ENCODE assay signal across 16 cellular contexts in genomic region chr6:20497200-20497820, GRCh38. TPM values are rescaled to one million over a fixed set of nuclear protein-coding genes. Genes with fewer than 3 reads are reported as not detected.
DNase-seq lines count a peak whose midpoint lies in the region; ATAC-seq and TF ChIP-seq lines count a peak whose summit lies in the region.
"Had no signal": no experiment of that assay in that cellular context is flagged by ENCODE, and none has a peak within 500 bp of the region (broad histone marks: within the 10 kb centered on the region; RNA-seq: fewer than 3 reads in every experiment).

No MANE protein-coding gene starts in this region.

- no peak overlapping the region for H3K4me2 ChIP-seq in mammary epithelial cell (ENCODE audit: insufficient read depth, low read depth, low read length)

- peaks cover 4% of the 10 kb centered on the region for H3K36me3 ChIP-seq in mammary epithelial cell (ENCODE audit: insufficient read depth, low read length)
- no peaks in the 10 kb centered on the region for H3K36me3 ChIP-seq in breast epithelium
- no peaks in the 10 kb centered on the region for H3K36me3 ChIP-seq in adipocyte (ENCODE audit: control insufficient read depth, insufficient read depth, low read length, severe bottlenecking)

- H3K79me2 ChIP-seq in mammary epithelial cell (ENCODE audit: insufficient read depth, low read length) = peaks cover under 1% of the 10 kb centered on the region

- no peak for TF ChIP-seq POLR2A in breast epithelium (IDR thresholded peaks at IDR 0.05)

- no TSS peak for BruUV-seq in mammary epithelial cell (replicated peaks; lab: Mats Ljungman, UMichigan)

- CTCF ChIA-PET in mammary epithelial cell (lab: Charles Lee; ENCODE audit: low non-redundant PET) = no interaction called here

- intact Hi-C loops in mammary epithelial cell (cut with micrococcal nuclease) (no loop called here), breast epithelium (cut with DNase I; ENCODE audit: low total_unique reads) (no loop called here)

- H3K9me3 ChIP-seq in mammary epithelial cell (replicated peaks; ENCODE audit: insufficient read depth, low read length) (no peaks in the 10 kb centered on the region), breast epithelium (no peaks in the 10 kb centered on the region), adipocyte (ENCODE audit: control insufficient read depth, low read length) (no peaks in the 10 kb centered on the region)

- H4K20me1 ChIP-seq in mammary epithelial cell (ENCODE audit: insufficient read depth, low read length) = no peaks in the 10 kb centered on the region

- 97% methylated on average over 5 of the region's 6 CpGs for WGBS in mammary epithelial cell (ENCODE audit: low coverage, missing lambda C conversion rate)

- no peak overlapping the region for H2AFZ ChIP-seq in mammary epithelial cell (ENCODE audit: low read depth, low read length)

- H3K9ac ChIP-seq in mammary epithelial cell (ENCODE audit: insufficient read depth, low read length) (no peak overlapping the region), adipocyte (ENCODE audit: low read length) (no peak overlapping the region)

- H3K4me3 ChIP-seq in mammary epithelial cell (replicated peaks in 1 of 3; ENCODE audit: insufficient read depth in 1 of 3, low read depth in 2 of 3, low read length in 3 of 3) (no peak overlapping the region), breast epithelium (no peak overlapping the region), adipocyte (ENCODE audit: low read length) (no peak overlapping the region)

- ATAC-seq in HG02970 (IDR thresholded peaks at IDR 0.05; ENCODE audit: low FRiP score, unreplicated experiment) (no peak), GM21576 (IDR thresholded peaks at IDR 0.05; ENCODE audit: unreplicated experiment) (no peak)
- ATAC-seq: HCT116 had no signal

- DNase-seq in mammary epithelial cell = peak; percentile 8
- no peak for DNase-seq in breast epithelium (ENCODE audit: low spot score in 2 of 2)
- DNase-seq in adipocyte (ENCODE audit: low read depth) = peak; percentile 44
- peak; percentile 31 for DNase-seq in fibroblast of the conjunctiva (ENCODE audit: low read depth)
- peak; percentile 82 for DNase-seq in stromal cell of bone marrow (ENCODE audit: low read depth)
- no peak for DNase-seq in COLO829 (ENCODE audit: low spot score)
- DNase-seq: activated CD4-positive, alpha-beta T cell treated with anti-CD3 and anti-CD28 coated beads for 1 hour; activated CD8-positive, alpha-beta memory T cell treated with anti-CD3 and anti-CD28 coated beads, Interleukin-2, amount 50 U/mL, for 48 hours; activated naive CD4-positive, alpha-beta T cell treated with anti-CD3 and anti-CD28 coated beads for 36 hours; NCI-H1930; NCI-H82; stimulated activated naive CD4-positive, alpha-beta T cell treated with Interleukin-2 at 50 U/mL for 16 hours had no signal

- no peak for TF ChIP-seq CTCF in mammary epithelial cell (conservative IDR thresholded peaks at IDR 0.05 in 1 of 2, IDR thresholded peaks at IDR 0.05 in 1 of 2; ENCODE audit: extremely low read depth in 1 of 2, insufficient read depth in 1 of 2, low read depth in 1 of 2, low read length in 2 of 2)
- TF ChIP-seq CTCF in breast epithelium (IDR thresholded peaks at IDR 0.05) = no peak

- H3K27me3 ChIP-seq in mammary epithelial cell (ENCODE audit: insufficient read depth, low read length) (no peaks in the 10 kb centered on the region), breast epithelium (no peaks in the 10 kb centered on the region), adipocyte (replicated peaks; ENCODE audit: control insufficient read depth, insufficient read depth, low read length) (no peaks in the 10 kb centered on the region)

- dilution Hi-C loops in mammary epithelial cell (cut with HindIII; ENCODE audit: low sequenced_read_pairs) = no loop called here

- H3K4me1 ChIP-seq in mammary epithelial cell (ENCODE audit: insufficient read depth, low read length) (no peaks in the 10 kb centered on the region), breast epithelium (no peaks in the 10 kb centered on the region), adipocyte (ENCODE audit: control insufficient read depth, insufficient read depth, low read length) (no peaks in the 10 kb centered on the region)

- H3K27ac ChIP-seq in mammary epithelial cell (ENCODE audit: insufficient read depth, low read depth, low read length) (no peak overlapping the region), breast epithelium (no peak overlapping the region)
- H3K27ac ChIP-seq: HL-60 had no signal

- in situ Hi-C loops in mammary epithelial cell (cut with MboI; ENCODE audit: low sequenced_read_pairs in 2 of 2) = no loop called here

RNA-seq across cellular contexts. Expression of gene CDKAL1, which starts 36.9 kb away (rescaled TPM):
- total RNA-seq in mammary epithelial cell = 10 to 100 TPM; 12.0 to 15.2 TPM
- 4.1 TPM for polyA plus RNA-seq in mammary epithelial cell
- 12.1 TPM for polyA minus RNA-seq in mammary epithelial cell
- total RNA-seq in breast epithelium = 10 to 100 TPM; 13.0 to 27.2 (median 18.0) TPM

Comparison
In these comparisons a context has a peak if more than half of its experiments do, and no peak if none do; other contexts are left out.
1. DNase-seq: peak in mammary epithelial cell (single experiment), adipocyte (single experiment), fibroblast of the conjunctiva (single experiment) and stromal cell of bone marrow (single experiment); none in breast epithelium (0 of 2) and COLO829 (single experiment).